Comparison of ENCODE assay signal across 8 cellular contexts in genomic region chr19:11639245-11639601, GRCh38. TPM values are rescaled to one million over a fixed set of nuclear protein-coding genes. Genes with fewer than 3 reads are reported as not detected.
DNase-seq lines count a peak whose midpoint lies in the region; TF ChIP-seq lines count a peak whose summit lies in the region.

No MANE protein-coding gene starts in this region.

- no peak overlapping the region for H3K9ac ChIP-seq in mesendoderm (ENCODE audit: low read length)

- H3K4ac ChIP-seq in mesendoderm (ENCODE audit: low read depth, low read length): no peak overlapping the region

- WGBS in mesendoderm (ENCODE audit: extremely low coverage, insufficient coverage, low lambda C conversion rate): no CpG with 5 or more reads among the region's 7 CpGs

- DNase-seq in astrocyte of the spinal cord (ENCODE audit: low read depth, low spot score) (no peak), mesendoderm (no peak), NCI-H446 (lab: John Stamatoyannopoulos, UW) (no peak), DMS153 (lab: John Stamatoyannopoulos, UW) (no peak), cortex of kidney (lab: John Stamatoyannopoulos, UW) (no peak), GM20000 (ENCODE audit: low spot score) (no peak)

- H3K23ac ChIP-seq in mesendoderm (ENCODE audit: low read length): no peak overlapping the region

- H3K79me2 ChIP-seq in mesendoderm (ENCODE audit: control insufficient read depth, insufficient read depth, low read length): no peaks in the 10 kb centered on the region

- TF ChIP-seq CTCF in 22Rv1 (IDR thresholded peaks at IDR 0.05) (no peak), HEK293 (tag by site-specific recombination; IDR thresholded peaks at IDR 0.05) (no peak), astrocyte of the spinal cord (IDR thresholded peaks at IDR 0.05; ENCODE audit: low read depth, low read length) (no peak), GM20000 (IDR thresholded peaks at IDR 0.05; ENCODE audit: extremely low read depth, missing control alignments) (no peak)

- H4K8ac ChIP-seq in mesendoderm (ENCODE audit: low read depth, low read length): no peak overlapping the region

- peaks cover 3% of the 10 kb centered on the region for H3K79me1 ChIP-seq in mesendoderm (ENCODE audit: low read length)

- H3K4me1 ChIP-seq in HEK293 (ENCODE audit: control insufficient read depth, insufficient read depth, low read length): no peaks in the 10 kb centered on the region
- H3K4me1 ChIP-seq in mesendoderm (ENCODE audit: control insufficient read depth, low read depth, low read length): no peaks in the 10 kb centered on the region

- H3K36me3 ChIP-seq in HEK293 (ENCODE audit: control insufficient read depth in 2 of 2, insufficient read depth in 1 of 2, low read length in 2 of 2) (peaks cover 14 to 17% of the 10 kb centered on the region in 2 experiments; a peak in 2 of 3 replicates), mesendoderm (ENCODE audit: control insufficient read depth, insufficient read depth, low read length) (no peaks in the 10 kb centered on the region)

- no peak overlapping the region; the same call in 1 of the 2 replicates for H3K4me3 ChIP-seq in HEK293 (ENCODE audit: low read depth, low read length)
- H3K4me3 ChIP-seq in astrocyte of the spinal cord (ENCODE audit: low read depth, low read length): peak overlapping the region; percentile 77
- H3K4me3 ChIP-seq in mesendoderm (ENCODE audit: low read length): no peak overlapping the region

- no peak overlapping the region for H4K5ac ChIP-seq in mesendoderm (ENCODE audit: low read length)

- CTCF ChIA-PET in HEK293 (lab: Yijun Ruan, JAX): no interaction called here

- no peaks in the 10 kb centered on the region for H3K9me3 ChIP-seq in HEK293 (ENCODE audit: control insufficient read depth, insufficient read depth, low read depth, low read length)

- peak overlapping the region; percentile 18 for H3K4me2 ChIP-seq in mesendoderm (ENCODE audit: low read length)

- no peak overlapping the region for H2BK5ac ChIP-seq in mesendoderm (ENCODE audit: low read length)

- H3K27me3 ChIP-seq in mesendoderm (ENCODE audit: insufficient read depth, low read length, poor library complexity): no peaks in the 10 kb centered on the region

- no peak overlapping the region for H2AK5ac ChIP-seq in mesendoderm (ENCODE audit: low read length)

- H3K18ac ChIP-seq in mesendoderm (ENCODE audit: low read length): no peak overlapping the region

- POLR2A ChIA-PET in HEK293 (lab: Yijun Ruan, JAX): interaction anchor here (0.5 to 1.8 kb wide), 9 partner anchors 11 to 262 kb away, joined by 3 to 18 read pairs (median 4); partner anchors contain the start of genes ZNF491, ZNF627 and ZNF823

- in situ Hi-C loops in astrocyte of the spinal cord (cut with HindIII; ENCODE audit: low sequenced_read_pairs): no loop called here

- H2BK120ac ChIP-seq in mesendoderm (ENCODE audit: low read depth, low read length): no peak overlapping the region

- H3K56ac ChIP-seq in mesendoderm (ENCODE audit: low read length): no peak overlapping the region

- no peak overlapping the region for H2BK15ac ChIP-seq in mesendoderm (replicated peaks; ENCODE audit: low read depth)

- H3K27ac ChIP-seq in 22Rv1 (peak overlapping the region; percentile 95), HEK293 (ENCODE audit: extremely low read depth, low read depth, low read length) (no peak overlapping the region), mesendoderm (ENCODE audit: low read depth, low read length) (no peak overlapping the region)

TF ChIP-seq in HEK293, 187 proteins besides CTCF, POLR2A, EP300 and RAD21:
- TF ChIP-seq ZNF792 (tag by site-specific recombination; IDR thresholded peaks at IDR 0.05) (no peak), PATZ1 (tag by site-specific recombination; IDR thresholded peaks at IDR 0.05) (peak; percentile 37; the same call in 1 of the 2 replicates), ZBTB48 (tag by site-specific recombination; IDR thresholded peaks at IDR 0.05) (peak; percentile 57)

RNA-seq across cellular contexts. Expression of gene ZNF627, which starts 41.9 kb away (rescaled TPM):
- 7.0 TPM for polyA plus RNA-seq in mesendoderm (2013, experiment 1 of 2)
- polyA plus RNA-seq in mesendoderm (2013, experiment 2 of 2): 6.6 TPM
